ENCODE assay signal across 18 cellular contexts in genomic region chr6:105790635-105791034, GRCh38.
DNase-seq lines count a peak whose midpoint lies in the region; ATAC-seq and TF ChIP-seq lines count a peak whose summit lies in the region.
"Had no signal": no experiment of that assay in that cellular context is flagged by ENCODE, and none has a peak within 500 bp of the region (broad histone marks: within the 10 kb centered on the region; RNA-seq: fewer than 3 reads in every experiment).

No MANE protein-coding gene starts in this region.

- H2AFZ ChIP-seq in GM23338 (no peak overlapping the region), SK-N-SH (ENCODE audit: low read depth) (peak overlapping the region; percentile 67; the same call in 1 of the 2 replicates)

- H3K4me3 ChIP-seq in BLaER1 treated with 17β-estradiol and CSF1 and Interleukin-3, amounts not matched to agents 10 nM and 100 nM = no peak overlapping the region
- H3K4me3 ChIP-seq in GM23338 = no peak overlapping the region
- H3K4me3 ChIP-seq in SK-N-SH (ENCODE audit: low read depth in 2 of 2, low read length in 1 of 2) = no peak overlapping the region
- H3K4me3 ChIP-seq in epithelial cell of proximal tubule (ENCODE audit: low read depth, low read length) = no peak overlapping the region
- H3K4me3 ChIP-seq: MG63 had no signal

- H3K4me2 ChIP-seq in BLaER1 treated with 17β-estradiol and CSF1 and Interleukin-3, amounts not matched to agents 10 nM and 100 nM = peak overlapping the region in 6 of 11 experiments; percentile 55 to 85 (median 72); a peak in 7 of 22 replicates
- H3K4me2 ChIP-seq in GM23338 (no peak overlapping the region), SK-N-SH (no peak overlapping the region)

- TF ChIP-seq CTCF in GM23338 (conservative IDR thresholded peaks at IDR 0.05; ENCODE audit: low read depth in 2 of 2) = peak in 1 of 2 experiments; percentile 32; a peak in 2 of 4 replicates
- TF ChIP-seq CTCF in SK-N-SH (IDR thresholded peaks at IDR 0.05) = peak; percentile 29; the same call in 1 of the 2 replicates
- peak; percentile 15 for TF ChIP-seq CTCF in epithelial cell of proximal tubule (conservative IDR thresholded peaks at IDR 0.05; ENCODE audit: low read depth, low read length)

- peak; percentile 10 for DNase-seq in GM23338 (ENCODE audit: low spot score)
- no peak for DNase-seq in SK-N-SH
- DNase-seq in epithelial cell of proximal tubule (ENCODE audit: low read depth) = no peak
- no peak for DNase-seq in AG08396 (ENCODE audit: low spot score)
- DNase-seq in activated T-cell treated with anti-CD3 and anti-CD28 coated beads, Interleukin-2, amount 50 U/mL, for 4 hours = no peak
- DNase-seq in activated CD4-positive, alpha-beta T cell treated with anti-CD3 and anti-CD28 coated beads, Interleukin-2, amount 10 ng/mL, durations not matched to agents 7 days and 5 days = no peak
- DNase-seq: activated CD4-positive, alpha-beta T cell treated with anti-CD3 and anti-CD28 coated beads, Interleukin-2, amount 50 U/mL, for 48 hours; aorta; CD4-positive, alpha-beta T cell; MG63; NCI-H2029; NCI-H748 treated with DMSO at 0.1 percent for 48 hours; SHP77; substantia nigra had no signal

- H4K20me1 ChIP-seq in BLaER1 treated with 17β-estradiol and CSF1 and Interleukin-3, amounts not matched to agents 10 nM and 100 nM = no peaks in the 10 kb centered on the region
- H4K20me1 ChIP-seq in GM23338 (replicated peaks; ENCODE audit: insufficient read depth) (no peaks in the 10 kb centered on the region), SK-N-SH (ENCODE audit: insufficient read depth) (no peaks in the 10 kb centered on the region)

- H3K9me3 Mint-ChIP-seq in GM23338 = no peaks in the 10 kb centered on the region
- H3K9me3 Mint-ChIP-seq in activated T-cell treated with anti-CD3 and anti-CD28 coated beads, Interleukin-2, amount 50 U/mL, for 4 hours = no peaks in the 10 kb centered on the region
- H3K9me3 Mint-ChIP-seq in activated CD4-positive, alpha-beta T cell treated with anti-CD3 and anti-CD28 coated beads, Interleukin-2, amount 10 ng/mL, durations not matched to agents 7 days and 5 days = peaks cover 1% of the 10 kb centered on the region
- H3K9me3 Mint-ChIP-seq: CD4-positive, alpha-beta T cell; dendritic cell treated with granulocyte-macrophage colony-stimulating factor and Interleukin-4, amounts not matched to agents 40 ng/mL and 50 ng/mL, for 4 days had no signal

- ATAC-seq in GM23338 (no peak), HG03565 (IDR thresholded peaks at IDR 0.05; ENCODE audit: unreplicated experiment) (no peak)
- no peak for ATAC-seq in activated T-cell treated with anti-CD3 and anti-CD28 coated beads, Interleukin-2, amount 50 U/mL, for 4 hours
- ATAC-seq: left lobe of liver had no signal

- POLR2A ChIA-PET in SK-N-SH (lab: Yijun Ruan, JAX) = no interaction called here
- POLR2A ChIA-PET in activated CD4-positive, alpha-beta T cell treated with anti-CD3 and anti-CD28 coated beads, Interleukin-2, amount 10 ng/mL, durations not matched to agents 7 days and 5 days (lab: Charles Lee) = no interaction called here

- no peak for TF ChIP-seq RAD21 in SK-N-SH (IDR thresholded peaks at IDR 0.05; ENCODE audit: low read length)

- no peaks in the 10 kb centered on the region for H3K36me3 Mint-ChIP-seq in GM23338 (ENCODE audit: low read depth)
- no peaks in the 10 kb centered on the region for H3K36me3 Mint-ChIP-seq in activated T-cell treated with anti-CD3 and anti-CD28 coated beads, Interleukin-2, amount 50 U/mL, for 4 hours (ENCODE audit: insufficient read depth)
- peaks cover 15% of the 10 kb centered on the region for H3K36me3 Mint-ChIP-seq in activated CD4-positive, alpha-beta T cell treated with anti-CD3 and anti-CD28 coated beads, Interleukin-2, amount 10 ng/mL, durations not matched to agents 7 days and 5 days (ENCODE audit: low read depth)

- H3K27ac Mint-ChIP-seq in GM23338 = no peak overlapping the region
- no peak overlapping the region for H3K27ac Mint-ChIP-seq in activated CD4-positive, alpha-beta T cell treated with anti-CD3 and anti-CD28 coated beads, Interleukin-2, amount 10 ng/mL, durations not matched to agents 7 days and 5 days
- H3K27ac Mint-ChIP-seq: CD4-positive, alpha-beta T cell; dendritic cell treated with granulocyte-macrophage colony-stimulating factor and Interleukin-4, amounts not matched to agents 40 ng/mL and 50 ng/mL, for 4 days had no signal

- H3K36me3 ChIP-seq in BLaER1 treated with 17β-estradiol and CSF1 and Interleukin-3, amounts not matched to agents 10 nM and 100 nM = no peaks in the 10 kb centered on the region
- H3K36me3 ChIP-seq in GM23338 (ENCODE audit: insufficient read depth) (no peaks in the 10 kb centered on the region), SK-N-SH (replicated peaks in 1 of 2; ENCODE audit: control insufficient read depth in 1 of 2, insufficient read depth in 2 of 2, low read length in 1 of 2) (no peaks in the 10 kb centered on the region)
- H3K36me3 ChIP-seq: MG63 had no signal

- H3F3A ChIP-seq in GM23338 (replicated peaks; ENCODE audit: low read depth) (no peaks in the 10 kb centered on the region), SK-N-SH (replicated peaks; ENCODE audit: insufficient read depth) (no peaks in the 10 kb centered on the region)

- no peaks in the 10 kb centered on the region for H3K27me3 ChIP-seq in BLaER1 treated with 17β-estradiol and CSF1 and Interleukin-3, amounts not matched to agents 10 nM and 100 nM
- H3K27me3 ChIP-seq in GM23338 (ENCODE audit: insufficient read depth) (no peaks in the 10 kb centered on the region), SK-N-SH (ENCODE audit: insufficient read depth) (no peaks in the 10 kb centered on the region)
- H3K27me3 ChIP-seq: MG63 had no signal

- H3K27me3 Mint-ChIP-seq in GM23338 (ENCODE audit: insufficient read depth, low read depth, poor library complexity) = no peaks in the 10 kb centered on the region
- no peaks in the 10 kb centered on the region for H3K27me3 Mint-ChIP-seq in activated T-cell treated with anti-CD3 and anti-CD28 coated beads, Interleukin-2, amount 50 U/mL, for 4 hours (ENCODE audit: low read depth)
- no peaks in the 10 kb centered on the region for H3K27me3 Mint-ChIP-seq in activated CD4-positive, alpha-beta T cell treated with anti-CD3 and anti-CD28 coated beads, Interleukin-2, amount 10 ng/mL, durations not matched to agents 7 days and 5 days
- H3K27me3 Mint-ChIP-seq: dendritic cell treated with granulocyte-macrophage colony-stimulating factor and Interleukin-4, amounts not matched to agents 40 ng/mL and 50 ng/mL, for 4 days had no signal

- H3K4me1 ChIP-seq in BLaER1 treated with 17β-estradiol and CSF1 and Interleukin-3, amounts not matched to agents 10 nM and 100 nM = peaks cover 47 to 71% (median 65%) of the 10 kb centered on the region in 10 experiments
- H3K4me1 ChIP-seq in GM23338 (ENCODE audit: insufficient read depth) = no peaks in the 10 kb centered on the region; the same call in none of the 2 replicates
- H3K4me1 ChIP-seq in SK-N-SH (ENCODE audit: control insufficient read depth in 1 of 2, insufficient read depth in 2 of 2, low read depth in 1 of 2, low read length in 1 of 2) = no peaks in the 10 kb centered on the region

- WGBS in SK-N-SH (ENCODE audit: low lambda C conversion rate) = 26% methylated on average over 1 of the region's 1 CpG

- H3K79me2 ChIP-seq in GM23338 (replicated peaks; ENCODE audit: insufficient read depth) = no peaks in the 10 kb centered on the region
- H3K79me2 ChIP-seq in SK-N-SH (ENCODE audit: insufficient read depth) = no peaks in the 10 kb centered on the region

- H3K9me2 ChIP-seq in GM23338 (ENCODE audit: insufficient read depth) = no peaks in the 10 kb centered on the region
- no peaks in the 10 kb centered on the region for H3K9me2 ChIP-seq in SK-N-SH

- TF ChIP-seq EP300 in SK-N-SH (IDR thresholded peaks at IDR 0.05; ENCODE audit: borderline replicate concordance in 1 of 2, low read depth in 1 of 2, low read length in 1 of 2) = no peak

- H3K4me1 Mint-ChIP-seq in GM23338 = peaks cover 12% of the 10 kb centered on the region; the same call in 2 of the 3 replicates
- H3K4me1 Mint-ChIP-seq in activated T-cell treated with anti-CD3 and anti-CD28 coated beads, Interleukin-2, amount 50 U/mL, for 4 hours (ENCODE audit: low read depth) = peaks cover 44% of the 10 kb centered on the region
- H3K4me1 Mint-ChIP-seq in activated CD4-positive, alpha-beta T cell treated with anti-CD3 and anti-CD28 coated beads, Interleukin-2, amount 10 ng/mL, durations not matched to agents 7 days and 5 days = peaks cover 82% of the 10 kb centered on the region

- CTCF ChIA-PET in SK-N-SH (lab: Yijun Ruan, JAX) = no interaction called here
- CTCF ChIA-PET in activated CD4-positive, alpha-beta T cell treated with anti-CD3 and anti-CD28 coated beads, Interleukin-2, amount 10 ng/mL, durations not matched to agents 7 days and 5 days (lab: Charles Lee) = interaction anchor here (1.2 to 1.9 kb wide), 4 partner anchors 9 to 203 kb away, joined by 3 to 6 read pairs (median 4); no protein-coding TSS in a partner anchor

- peak overlapping the region in 1 of 11 experiments; percentile 68; a peak in 1 of 22 replicates for H3K9ac ChIP-seq in BLaER1 treated with 17β-estradiol and CSF1 and Interleukin-3, amounts not matched to agents 10 nM and 100 nM
- no peak overlapping the region for H3K9ac ChIP-seq in SK-N-SH

- peak overlapping the region in 9 of 11 experiments; percentile 77 to 89 (median 86); a peak in 17 of 22 replicates for H3K27ac ChIP-seq in BLaER1 treated with 17β-estradiol and CSF1 and Interleukin-3, amounts not matched to agents 10 nM and 100 nM
- no peak overlapping the region for H3K27ac ChIP-seq in GM23338 (ENCODE audit: low read depth)
- no peak overlapping the region for H3K27ac ChIP-seq in SK-N-SH (ENCODE audit: low read depth in 2 of 2, low read length in 1 of 2)

- H3K9me3 ChIP-seq in BLaER1 treated with 17β-estradiol and CSF1 and Interleukin-3, amounts not matched to agents 10 nM and 100 nM (replicated peaks in 1 of 11) = 0 out of 22 replicates have a peak, but pooled peaks cover 0 to 6% (median 0%) of the 10 kb centered on the region in 11 experiments
- H3K9me3 ChIP-seq in SK-N-SH = no peaks in the 10 kb centered on the region
- H3K9me3 ChIP-seq: MG63 had no signal

- H3K4me3 Mint-ChIP-seq in GM23338 = no peak overlapping the region
- H3K4me3 Mint-ChIP-seq in activated T-cell treated with anti-CD3 and anti-CD28 coated beads, Interleukin-2, amount 50 U/mL, for 4 hours = no peak overlapping the region
- H3K4me3 Mint-ChIP-seq in activated CD4-positive, alpha-beta T cell treated with anti-CD3 and anti-CD28 coated beads, Interleukin-2, amount 10 ng/mL, durations not matched to agents 7 days and 5 days = no peak overlapping the region
- H3K4me3 Mint-ChIP-seq: CD4-positive, alpha-beta T cell; dendritic cell treated with granulocyte-macrophage colony-stimulating factor and Interleukin-4, amounts not matched to agents 40 ng/mL and 50 ng/mL, for 4 days had no signal

TF ChIP-seq in GM23338, 12 proteins besides CTCF, POLR2A, EP300 and RAD21 (continues in another document):
- no peak for TF ChIP-seq ZNF331 (CRISPR knock-in tag; IDR thresholded peaks at IDR 0.05; ENCODE audit: low read depth)
- TF ChIP-seq EZH2 (IDR thresholded peaks at IDR 0.05; ENCODE audit: low read depth, unreplicated experiment) = no peak
- no peak for TF ChIP-seq POLR2AphosphoS5 (IDR thresholded peaks at IDR 0.05; ENCODE audit: low read depth)

TF ChIP-seq in SK-N-SH, 30 proteins besides CTCF, POLR2A, EP300 and RAD21:
- no peak for TF ChIP-seq TCF12 (IDR thresholded peaks at IDR 0.05)
- TF ChIP-seq YY1 (IDR thresholded peaks at IDR 0.05; ENCODE audit: low read depth) = peak; percentile 35; the same call in 1 of the 2 replicates

Comparison
In these comparisons a context has a peak if more than half of its experiments do, and no peak if none do; other contexts are left out.
1. H3K27ac ChIP-seq: peak in BLaER1 treated with 17β-estradiol and CSF1 and Interleukin-3, amounts not matched to agents 10 nM and 100 nM (9 of 11); none in GM23338 (single experiment) and SK-N-SH (0 of 2).
2. H3K4me2 ChIP-seq: peak in BLaER1 treated with 17β-estradiol and CSF1 and Interleukin-3, amounts not matched to agents 10 nM and 100 nM (6 of 11); none in GM23338 (single experiment) and SK-N-SH (single experiment).